Comparison of ENCODE assay signal across 7 cellular contexts in the genomic region with DNA sequence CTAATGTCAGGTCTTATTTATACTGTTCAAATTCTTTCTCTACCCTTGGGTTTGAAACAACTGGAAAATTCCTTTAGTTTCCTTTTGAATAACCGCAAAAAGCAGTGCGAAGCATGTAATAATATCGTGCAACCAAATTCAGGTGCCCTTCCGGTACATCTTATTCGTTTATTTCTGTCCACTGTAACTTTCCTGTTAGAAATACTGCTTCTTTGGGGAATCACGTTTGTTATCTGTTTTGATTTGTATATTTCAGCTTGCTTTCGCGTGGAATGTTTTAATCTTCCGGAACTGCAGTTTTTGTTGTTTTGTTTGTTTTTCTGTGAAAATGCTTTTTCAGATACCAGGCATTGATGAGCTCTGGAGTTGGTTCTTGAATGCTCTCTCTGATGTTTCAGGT. TPM values are rescaled to one million over a fixed set of nuclear protein-coding genes. Genes with fewer than 3 reads are reported as not detected.
A peak's percentile ranks its signal among the peaks of the same experiment; 100 is the strongest.
DNase-seq lines count a peak whose midpoint lies in the region; ATAC-seq and TF ChIP-seq lines count a peak whose summit lies in the region.

No MANE protein-coding gene starts in this region.

- intact Hi-C loops in HCT116 (cut with micrococcal nuclease): no loop called here

- POLR2A ChIA-PET in HCT116 (lab: Charles Lee): no interaction called here

- H3K27ac ChIP-seq in HCT116 (ENCODE audit: low read depth, low read length) (peak overlapping the region; percentile 72; the same call in 1 of the 2 replicates), SU-DHL-6 (ENCODE audit: low read depth, low read length) (peak overlapping the region; percentile 98), skeletal muscle tissue (ENCODE audit: low read depth, low read length) (peak overlapping the region; percentile 87)

- peaks cover 0 to 3% of the 10 kb centered on the region in 2 experiments; a peak in 1 of 4 replicates for H3K36me3 ChIP-seq in HCT116 (ENCODE audit: control insufficient read depth in 1 of 2, insufficient read depth in 2 of 2, low read length in 2 of 2)
- peaks cover 9% of the 10 kb centered on the region; the same call in 1 of the 2 replicates for H3K36me3 ChIP-seq in SU-DHL-6 (ENCODE audit: low read length)
- H3K36me3 ChIP-seq in skeletal muscle tissue (ENCODE audit: control insufficient read depth in 3 of 3, insufficient read depth in 3 of 3, low read length in 3 of 3): no peaks in the 10 kb centered on the region

- peak overlapping the region; percentile 78 to 87 for H3K4me3 ChIP-seq in HCT116 (replicated peaks in 1 of 2; ENCODE audit: low read depth in 1 of 2, low read length in 2 of 2)
- peak overlapping the region; percentile 99 for H3K4me3 ChIP-seq in SU-DHL-6 (ENCODE audit: insufficient read depth, low read length, poor library complexity, severe bottlenecking)
- peak overlapping the region; percentile 85 for H3K4me3 ChIP-seq in fibroblast of villous mesenchyme (ENCODE audit: low read depth, low read length)
- peak overlapping the region; percentile 77 to 85 (median 84) for H3K4me3 ChIP-seq in skeletal muscle tissue (ENCODE audit: low read length in 3 of 3)

- RAD21 ChIA-PET in HCT116 (lab: Charles Lee; ENCODE audit: low non-redundant PET in 1 of 2, low total read pairs in 2 of 2, uncharacterized antibody in 2 of 2, unreplicated experiment in 2 of 2): no interaction called here

- ATAC-seq in HCT116 (no peak), HG02884 (IDR thresholded peaks at IDR 0.05; ENCODE audit: unreplicated experiment) (no peak), HG03108 (IDR thresholded peaks at IDR 0.05; ENCODE audit: unreplicated experiment) (no peak)

- H3K4me1 ChIP-seq in HCT116 (ENCODE audit: control insufficient read depth in 1 of 2, insufficient read depth in 2 of 2, low read length in 2 of 2) (peaks cover 0 to 14% of the 10 kb centered on the region in 2 experiments; a peak in 2 of 4 replicates), skeletal muscle tissue (ENCODE audit: control insufficient read depth in 3 of 3, insufficient read depth in 3 of 3, low read length in 3 of 3) (peaks cover 0 to 4% (median 2%) of the 10 kb centered on the region in 3 donors)

- H4K20me1 ChIP-seq in HCT116 (ENCODE audit: insufficient read depth): no peaks in the 10 kb centered on the region
- H4K20me1 ChIP-seq in SU-DHL-6 (ENCODE audit: low read depth, low read length): no peaks in the 10 kb centered on the region

- TF ChIP-seq RAD21 in HCT116 (IDR thresholded peaks at IDR 0.05; ENCODE audit: low read depth): no peak

- no peaks in the 10 kb centered on the region for H3K27me3 ChIP-seq in HCT116 (ENCODE audit: insufficient read depth, low read length)
- no peaks in the 10 kb centered on the region for H3K27me3 ChIP-seq in SU-DHL-6 (ENCODE audit: low read length)
- no peaks in the 10 kb centered on the region for H3K27me3 ChIP-seq in skeletal muscle tissue (ENCODE audit: control insufficient read depth in 3 of 3, insufficient read depth in 3 of 3, low read length in 3 of 3)

- peak overlapping the region; percentile 81 for H3K4me2 ChIP-seq in HCT116 (ENCODE audit: low read length)
- H3K4me2 ChIP-seq in SU-DHL-6 (ENCODE audit: low read depth, low read length, poor library complexity, severe bottlenecking): peak overlapping the region; percentile 83

- no peak for TF ChIP-seq CTCF in HCT116 (IDR thresholded peaks at IDR 0.05 in 2 of 3, conservative IDR thresholded peaks at IDR 0.05 in 1 of 3; ENCODE audit: borderline replicate concordance in 1 of 3, insufficient read depth in 1 of 3, low read depth in 2 of 3, low read length in 2 of 3)
- TF ChIP-seq CTCF in SU-DHL-6 (IDR thresholded peaks at IDR 0.05; ENCODE audit: insufficient read depth, low read length, poor library complexity, severe bottlenecking): no peak
- TF ChIP-seq CTCF in fibroblast of villous mesenchyme (IDR thresholded peaks at IDR 0.05; ENCODE audit: insufficient read depth, low read depth, low read length): no peak

- CTCF ChIA-PET in HCT116 (lab: Charles Lee): no interaction called here

- TF ChIP-seq POLR2A in HCT116 (IDR thresholded peaks at IDR 0.05; ENCODE audit: borderline replicate concordance, extremely low read depth, insufficient read depth, insufficient read length): no peak

- H3K9me2 ChIP-seq in HCT116 (ENCODE audit: insufficient read depth): no peaks in the 10 kb centered on the region
- H3K9me2 ChIP-seq in SU-DHL-6 (replicated peaks; ENCODE audit: insufficient read depth, low read length): no peaks in the 10 kb centered on the region

- H3K9me3 ChIP-seq in HCT116 (ENCODE audit: control insufficient read depth in 1 of 2, insufficient read depth in 1 of 2, low read depth in 1 of 2, low read length in 2 of 2) (no peaks in the 10 kb centered on the region), SU-DHL-6 (ENCODE audit: insufficient read depth, low read length) (no peaks in the 10 kb centered on the region), skeletal muscle tissue (ENCODE audit: control insufficient read depth in 3 of 3, low read length in 3 of 3) (no peaks in the 10 kb centered on the region)

- BruUV-seq in HCT116 (replicated peaks; lab: Mats Ljungman, UMichigan): no TSS peak

- DNase-seq in HCT116 (ENCODE audit: low read depth, low spot score): no peak
- peak; percentile 14 for DNase-seq in fibroblast of villous mesenchyme (ENCODE audit: low read depth)
- no peak for DNase-seq in cerebellum (ENCODE audit: low spot score)

- peaks cover 6% of the 10 kb centered on the region for H3F3A ChIP-seq in SU-DHL-6 (ENCODE audit: insufficient read depth)

- H2AFZ ChIP-seq in HCT116 (ENCODE audit: low read depth, low read length, poor library complexity, severe bottlenecking) (no peak overlapping the region), SU-DHL-6 (ENCODE audit: low read depth, low read length, severe bottlenecking) (no peak overlapping the region)

- H3K9ac ChIP-seq in HCT116 (ENCODE audit: low read length): peak overlapping the region; percentile 82
- H3K9ac ChIP-seq in SU-DHL-6 (ENCODE audit: low read length): peak overlapping the region; percentile 99
- H3K9ac ChIP-seq in skeletal muscle tissue (ENCODE audit: low read depth in 1 of 3, low read length in 3 of 3): peak overlapping the region; percentile 84 to 89 (median 87)

- H3K79me2 ChIP-seq in HCT116 (ENCODE audit: insufficient read depth, low read length): peaks cover 52% of the 10 kb centered on the region
- H3K79me2 ChIP-seq in SU-DHL-6 (ENCODE audit: insufficient read depth, low read length): peaks cover 53% of the 10 kb centered on the region

TF ChIP-seq in HCT116, 20 proteins besides CTCF, POLR2A, EP300 and RAD21:
- no peak for TF ChIP-seq FOSL1 (IDR thresholded peaks at IDR 0.05; ENCODE audit: low read depth)
- TF ChIP-seq POLR2AphosphoS5 (IDR thresholded peaks at IDR 0.05; ENCODE audit: low read depth, low read length): no peak
- no peak for TF ChIP-seq EZH2phosphoT487 (IDR thresholded peaks at IDR 0.05; ENCODE audit: borderline replicate concordance)
- TF ChIP-seq SP1 (IDR thresholded peaks at IDR 0.05; ENCODE audit: low read depth): no peak
- TF ChIP-seq, protein P1, sequence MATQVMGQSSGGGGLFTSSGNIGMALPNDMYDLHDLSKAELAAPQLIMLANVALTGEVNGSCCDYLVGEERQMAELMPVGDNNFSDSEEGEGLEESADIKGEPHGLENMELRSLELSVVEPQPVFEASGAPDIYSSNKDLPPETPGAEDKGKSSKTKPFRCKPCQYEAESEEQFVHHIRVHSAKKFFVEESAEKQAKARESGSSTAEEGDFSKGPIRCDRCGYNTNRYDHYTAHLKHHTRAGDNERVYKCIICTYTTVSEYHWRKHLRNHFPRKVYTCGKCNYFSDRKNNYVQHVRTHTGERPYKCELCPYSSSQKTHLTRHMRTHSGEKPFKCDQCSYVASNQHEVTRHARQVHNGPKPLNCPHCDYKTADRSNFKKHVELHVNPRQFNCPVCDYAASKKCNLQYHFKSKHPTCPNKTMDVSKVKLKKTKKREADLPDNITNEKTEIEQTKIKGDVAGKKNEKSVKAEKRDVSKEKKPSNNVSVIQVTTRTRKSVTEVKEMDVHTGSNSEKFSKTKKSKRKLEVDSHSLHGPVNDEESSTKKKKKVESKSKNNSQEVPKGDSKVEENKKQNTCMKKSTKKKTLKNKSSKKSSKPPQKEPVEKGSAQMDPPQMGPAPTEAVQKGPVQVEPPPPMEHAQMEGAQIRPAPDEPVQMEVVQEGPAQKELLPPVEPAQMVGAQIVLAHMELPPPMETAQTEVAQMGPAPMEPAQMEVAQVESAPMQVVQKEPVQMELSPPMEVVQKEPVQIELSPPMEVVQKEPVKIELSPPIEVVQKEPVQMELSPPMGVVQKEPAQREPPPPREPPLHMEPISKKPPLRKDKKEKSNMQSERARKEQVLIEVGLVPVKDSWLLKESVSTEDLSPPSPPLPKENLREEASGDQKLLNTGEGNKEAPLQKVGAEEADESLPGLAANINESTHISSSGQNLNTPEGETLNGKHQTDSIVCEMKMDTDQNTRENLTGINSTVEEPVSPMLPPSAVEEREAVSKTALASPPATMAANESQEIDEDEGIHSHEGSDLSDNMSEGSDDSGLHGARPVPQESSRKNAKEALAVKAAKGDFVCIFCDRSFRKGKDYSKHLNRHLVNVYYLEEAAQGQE (IDR thresholded peaks at IDR 0.05; ENCODE audit: low read depth): no peak
- TF ChIP-seq EGR1 (IDR thresholded peaks at IDR 0.05; ENCODE audit: low read depth): no peak
- TF ChIP-seq JUND (IDR thresholded peaks at IDR 0.05): no peak

RNA-seq across cellular contexts. Expression of a gene that starts 1.2 kb away (rescaled TPM):
- total RNA-seq in HCT116 (2021; ENCODE audit: unreplicated experiment) (40.4 TPM), fibroblast of villous mesenchyme (19.3 and 31.1 TPM in 2 replicates), skeletal muscle tissue (14.6 TPM), cerebellum (71.9 TPM)
- 7.2 and 11.2 TPM in 2 replicates for polyA plus RNA-seq in HCT116 (2012)
